32 cellular contexts compared by ENCODE assay signal in genomic region chr16:18975109-18975508, GRCh38. TPM values are rescaled to one million over a fixed set of nuclear protein-coding genes. Genes with fewer than 3 reads are reported as not detected.
"Had no signal": no experiment of that assay in that cellular context is flagged by ENCODE, and none has a peak within 500 bp of the region (broad histone marks: within the 10 kb centered on the region; RNA-seq: fewer than 3 reads in every experiment).

No MANE protein-coding gene starts in this region.

- H3K36me3 Mint-ChIP-seq: activated naive CD8-positive, alpha-beta T cell had no signal

- H3K36me3 ChIP-seq: adrenal gland, esophagus squamous epithelium, gastroesophageal sphincter, heart right ventricle had no signal

- DNase-seq: activated B cell treated with CpG ODN at 0.5 μM for 24 hours; activated CD4-positive, alpha-beta T cell treated with anti-CD3 and anti-CD28 coated beads for 48 hours; activated CD4-positive, alpha-beta T cell treated with anti-CD3 and anti-CD28 coated beads, Interleukin-2, amount 50 U/mL, for 1 hour; activated CD4-positive, alpha-beta T cell treated with anti-CD3 and anti-CD28 coated beads, Interleukin-2, amount 50 U/mL, for 48 hours; activated CD8-positive, alpha-beta memory T cell treated with anti-CD3 and anti-CD28 coated beads for 24 hours; activated CD8-positive, alpha-beta T cell treated with anti-CD3 and anti-CD28 coated beads for 36 hours; activated effector memory CD4-positive, alpha-beta T cell treated with Interleukin-2 at 50 U/mL for 16 hours; activated gamma-delta T cell treated with Interleukin-2 at 50 U/mL for 16 hours; activated naive CD4-positive, alpha-beta T cell treated with anti-CD3 and anti-CD28 coated beads, Interleukin-2, amount 50 U/mL, for 16 hours; activated naive CD4-positive, alpha-beta T cell treated with Interleukin-2 at 50 U/mL for 16 hours; activated naive CD8-positive, alpha-beta T cell treated with anti-CD3 and anti-CD28 coated beads, Interleukin-2, amount 50 U/mL, for 24 hours; activated T-cell treated with anti-CD3 and anti-CD28 coated beads, Interleukin-2, amount 50 U/mL, for 4 hours; adrenal gland; amygdala; aorta; body of pancreas; cerebellar nuclear complex; dermis blood vessel endothelial cell; effector CD4-positive, alpha-beta T cell; effector memory CD8-positive, alpha-beta T cell; esophagus squamous epithelium; foreskin melanocyte; heart right ventricle; T-helper 2 cell had no signal

- H3K4me1 ChIP-seq: adrenal gland, body of pancreas, gastroesophageal sphincter, heart right ventricle had no signal

- FAIRE-seq: endometrium, endothelial cell of umbilical vein had no signal

- H3K9me3 Mint-ChIP-seq: activated B cell treated with CpG ODN at 0.5 μM for 24 hours; activated CD8-positive, alpha-beta T cell treated with anti-CD3 and anti-CD28 coated beads for 36 hours; activated naive CD8-positive, alpha-beta T cell treated with anti-CD3 and anti-CD28 coated beads, Interleukin-2, amount 50 U/mL, for 24 hours; activated T-cell treated with anti-CD3 and anti-CD28 coated beads, Interleukin-2, amount 50 U/mL, for 4 hours; activated T-helper 17 cell treated with anti-CD3 and anti-CD28 coated beads, Interleukin-2, amount 50 U/mL, for 72 hours; effector memory CD8-positive, alpha-beta T cell had no signal

- H3K4me1 Mint-ChIP-seq: activated B cell treated with CpG ODN at 0.5 μM for 24 hours; activated naive CD8-positive, alpha-beta T cell treated with anti-CD3 and anti-CD28 coated beads, Interleukin-2, amount 50 U/mL, for 24 hours; activated T-helper 17 cell treated with anti-CD3 and anti-CD28 coated beads, Interleukin-2, amount 50 U/mL, for 72 hours had no signal

- H3K27ac Mint-ChIP-seq: activated B cell treated with CpG ODN at 0.5 μM for 24 hours; activated CD8-positive, alpha-beta T cell treated with anti-CD3 and anti-CD28 coated beads for 36 hours; activated naive CD8-positive, alpha-beta T cell; activated naive CD8-positive, alpha-beta T cell treated with anti-CD3 and anti-CD28 coated beads, Interleukin-2, amount 50 U/mL, for 24 hours; activated T-helper 17 cell treated with anti-CD3 and anti-CD28 coated beads, Interleukin-2, amount 50 U/mL, for 72 hours; effector memory CD8-positive, alpha-beta T cell had no signal

- H3K27me3 ChIP-seq: adrenal gland, body of pancreas had no signal

- H3K4me3 Mint-ChIP-seq: activated B cell treated with CpG ODN at 0.5 μM for 24 hours; activated CD8-positive, alpha-beta T cell treated with anti-CD3 and anti-CD28 coated beads for 36 hours; activated naive CD8-positive, alpha-beta T cell; activated naive CD8-positive, alpha-beta T cell treated with anti-CD3 and anti-CD28 coated beads, Interleukin-2, amount 50 U/mL, for 24 hours; activated T-cell treated with anti-CD3 and anti-CD28 coated beads, Interleukin-2, amount 50 U/mL, for 4 hours; activated T-helper 17 cell treated with anti-CD3 and anti-CD28 coated beads, Interleukin-2, amount 50 U/mL, for 72 hours; effector memory CD8-positive, alpha-beta T cell had no signal

- H3K27ac ChIP-seq: adrenal gland, body of pancreas, coronary artery, epithelial cell of prostate, esophagus squamous epithelium, gastroesophageal sphincter, heart right ventricle had no signal

- H3K4me3 ChIP-seq: adrenal gland, body of pancreas, coronary artery, esophagus squamous epithelium, gastroesophageal sphincter, heart right ventricle had no signal

- H3K9me3 ChIP-seq: adrenal gland, body of pancreas, esophagus squamous epithelium, gastroesophageal sphincter, heart right ventricle had no signal

- ATAC-seq: activated CD4-positive, CD25-positive, alpha-beta regulatory T cell treated with anti-CD3 and anti-CD28 coated beads, Interleukin-2, amount 50 U/mL, for 24 hours; activated CD8-positive, alpha-beta T cell treated with anti-CD3 and anti-CD28 coated beads for 36 hours; activated naive CD8-positive, alpha-beta T cell treated with anti-CD3 and anti-CD28 coated beads, Interleukin-2, amount 50 U/mL, for 24 hours; activated T-cell treated with anti-CD3 and anti-CD28 coated beads, Interleukin-2, amount 50 U/mL, for 4 hours; activated T-helper 17 cell treated with anti-CD3 and anti-CD28 coated beads, Interleukin-2, amount 50 U/mL, for 72 hours; body of pancreas; effector memory CD8-positive, alpha-beta T cell; gastroesophageal sphincter; heart right ventricle had no signal

RNA-seq across cellular contexts. Expression of gene TMC7, which starts 8.6 kb away (rescaled TPM):
- total RNA-seq: activated B cell treated with CpG ODN at 0.5 μM for 24 hours; activated CD8-positive, alpha-beta T cell treated with anti-CD3 and anti-CD28 coated beads for 36 hours; activated T-cell treated with anti-CD3 and anti-CD28 coated beads, Interleukin-2, amount 50 U/mL, for 4 hours; activated T-helper 17 cell treated with anti-CD3 and anti-CD28 coated beads, Interleukin-2, amount 50 U/mL, for 72 hours had no signal
